Comparison of ENCODE assay signal across 10 cellular contexts in the genomic region with DNA sequence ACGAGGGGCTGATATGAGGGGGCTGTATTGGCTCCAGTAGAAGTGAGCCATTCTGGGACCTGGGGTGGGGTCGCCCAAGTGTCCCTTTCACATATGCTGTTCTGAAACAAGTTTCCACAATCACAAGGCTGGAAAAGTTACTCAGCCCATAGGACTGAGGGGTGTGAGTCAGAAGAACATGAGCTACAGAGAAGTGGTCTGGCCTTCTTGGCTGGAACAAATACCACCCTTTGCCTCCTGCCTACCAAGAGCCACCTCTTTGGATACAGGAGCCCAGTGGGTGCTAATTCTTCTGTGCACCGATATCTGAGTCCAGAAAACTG. TPM values are rescaled to one million over a fixed set of nuclear protein-coding genes. Genes with fewer than 3 reads are reported as not detected.
A peak's percentile ranks its signal among the peaks of the same experiment; 100 is the strongest.
DNase-seq lines count a peak whose midpoint lies in the region; ATAC-seq and TF ChIP-seq lines count a peak whose summit lies in the region.
"Had no signal": no experiment of that assay in that cellular context is flagged by ENCODE, and none has a peak within 500 bp of the region (broad histone marks: within the 10 kb centered on the region; RNA-seq: fewer than 3 reads in every experiment).

No MANE protein-coding gene starts in this region.

- H3K36me3 ChIP-seq in heart right ventricle (peaks cover 0 to 2% (median 0%) of the 10 kb centered on the region in 9 donors), adrenal gland (replicated peaks in 1 of 2) (no peaks in the 10 kb centered on the region), left lung (no peaks in the 10 kb centered on the region)

- 61 to 84% methylated on average over 3 of the region's 3 CpGs for WGBS in heart right ventricle, 2 donors
- 60 to 75% (median 72%) methylated on average over 3 of the region's 3 CpGs for WGBS in adrenal gland, 4 donors

- TF ChIP-seq CTCF in heart right ventricle (IDR thresholded peaks at IDR 0.05) = no peak
- TF ChIP-seq CTCF in adrenal gland (IDR thresholded peaks at IDR 0.05) = no peak
- no peak for TF ChIP-seq CTCF in left lung (IDR thresholded peaks at IDR 0.05)
- no peak for TF ChIP-seq CTCF in type B pancreatic cell (conservative IDR thresholded peaks at IDR 0.05)

- H3K4me1 ChIP-seq in heart right ventricle = peaks cover 0 to 31% (median 11%) of the 10 kb centered on the region in 9 donors
- peaks cover 11 to 19% of the 10 kb centered on the region in 2 donors for H3K4me1 ChIP-seq in adrenal gland (replicated peaks in 1 of 2)
- peaks cover 0 to 13% of the 10 kb centered on the region in 2 donors for H3K4me1 ChIP-seq in left lung

- H3K4me3 Mint-ChIP-seq in type B pancreatic cell = peak overlapping the region; percentile 58
- H3K4me3 Mint-ChIP-seq: activated T-cell treated with anti-CD3 and anti-CD28 coated beads, Interleukin-2, amount 50 U/mL, for 4 hours had no signal

- H3K4me1 Mint-ChIP-seq in type B pancreatic cell (ENCODE audit: unreplicated experiment) = peaks cover 10% of the 10 kb centered on the region

- H3K9me3 ChIP-seq in heart right ventricle = no peaks in the 10 kb centered on the region
- no peaks in the 10 kb centered on the region for H3K9me3 ChIP-seq in adrenal gland (replicated peaks in 1 of 3)
- H3K9me3 ChIP-seq in left lung = no peaks in the 10 kb centered on the region

- H3K27ac ChIP-seq in heart right ventricle = peak overlapping the region in 9 of 10 donors; percentile 95 to 100 (median 99)
- H3K27ac ChIP-seq in adrenal gland = peak overlapping the region in 3 of 5 donors; percentile 98 to 100 (median 99)
- H3K27ac ChIP-seq in left lung = peak overlapping the region; percentile 94 to 99

- H3K27ac Mint-ChIP-seq in type B pancreatic cell = peak overlapping the region; percentile 95

- intact Hi-C loops in heart right ventricle (cut with DNase I) (loop anchor here in 5 of 10 donors (5.0 to 10.0 kb wide), 5 partner anchors 144 to 1401 kb away; partner anchors contain the start of genes GPATCH4 (in 1 of the 5), HAPLN2 (in 1 of the 5) and NES (in 1 of the 5)), cardiac septum (cut with DNase I) (loop anchor here (5.0 kb wide), 1 partner anchor 219 kb away; the partner anchor contains the start of gene NES), adrenal gland (cut with DNase I) (loop anchor here in 1 of 2 donors (5.0 kb wide), 1 partner anchor 44 kb away; the partner anchor contains the start of gene MEF2D), left lung (cut with DNase I) (loop anchor here in 1 of 2 donors (10.0 kb wide), 1 partner anchor 147 kb away; the partner anchor contains the start of gene GPATCH4)

- no peaks in the 10 kb centered on the region for H3K9me3 Mint-ChIP-seq in type B pancreatic cell
- H3K9me3 Mint-ChIP-seq: activated T-cell treated with anti-CD3 and anti-CD28 coated beads, Interleukin-2, amount 50 U/mL, for 4 hours had no signal

- no peak for TF ChIP-seq POLR2A in adrenal gland (IDR thresholded peaks at IDR 0.05)

- no peak for DNase-seq in heart right ventricle
- DNase-seq in cardiac septum (ENCODE audit: low spot score) = no peak
- peak in 3 of 7 donors; percentile 39 to 58 (median 49) for DNase-seq in adrenal gland
- DNase-seq in left lung = no peak
- DNase-seq in type B pancreatic cell (ENCODE audit: extremely low spot score, unreplicated experiment) = no peak
- no peak for DNase-seq in NCI-H526 (lab: John Stamatoyannopoulos, UW)
- DNase-seq in globus pallidus (ENCODE audit: low spot score) = no peak
- DNase-seq: activated T-cell treated with anti-CD3 and anti-CD28 coated beads, Interleukin-2, amount 50 U/mL, for 4 hours; DMS79 had no signal

- no peak for ATAC-seq in heart right ventricle
- no peak for ATAC-seq in left lung
- ATAC-seq in GM21515 (IDR thresholded peaks at IDR 0.05; ENCODE audit: unreplicated experiment) = no peak

- H3K27me3 Mint-ChIP-seq in type B pancreatic cell = peaks cover 11% of the 10 kb centered on the region

- H3K36me3 Mint-ChIP-seq in type B pancreatic cell = no peaks in the 10 kb centered on the region

- H3K4me3 ChIP-seq in heart right ventricle (no peak overlapping the region), adrenal gland (no peak overlapping the region), left lung (no peak overlapping the region)

- H3K27me3 ChIP-seq in heart right ventricle (no peaks in the 10 kb centered on the region), adrenal gland (no peaks in the 10 kb centered on the region), left lung (no peaks in the 10 kb centered on the region)

RNA-seq across cellular contexts. Expression of gene MEF2D, which starts 42.4 kb away (rescaled TPM):
- total RNA-seq in heart right ventricle (100 to 1,000 TPM in 4 of 10 donors, 10 to 100 TPM in 6; 81.1 to 127 (median 96.5) TPM), cardiac septum (93.1 TPM), adrenal gland (10 to 100 TPM; 28.1 to 89.9 (median 74.6) TPM), left lung (10 to 100 TPM; 45.4 to 52.8 TPM), type B pancreatic cell (ENCODE audit: low replicate concordance) (20.7 and 26.1 TPM in 2 replicates)
- polyA plus RNA-seq in heart right ventricle (10 to 100 TPM; 31.6 to 37.7 TPM), adrenal gland (10 to 100 TPM; 29.1 to 37.4 (median 35.3) TPM)
